ENCODE assay signal across 8 cellular contexts in genomic region chrX:54043696-54044125, GRCh38. TPM values are rescaled to one million over a fixed set of nuclear protein-coding genes. Genes with fewer than 3 reads are reported as not detected.
DNase-seq lines count a peak whose midpoint lies in the region; TF ChIP-seq lines count a peak whose summit lies in the region.

No MANE protein-coding gene starts in this region.

- H3K9me3 ChIP-seq in osteoblast (ENCODE audit: low read depth, low read length) = no peaks in the 10 kb centered on the region

- peaks cover 3% of the 10 kb centered on the region for H3K4me1 ChIP-seq in osteoblast (ENCODE audit: insufficient read depth, low read length)

- H3K4me3 ChIP-seq in H7 (ENCODE audit: insufficient read depth, low read depth, low read length) (peak overlapping the region; percentile 68), NB4 (ENCODE audit: low read depth, low read length) (peak overlapping the region; percentile 84), osteoblast (ENCODE audit: insufficient read depth, low read length) (peak overlapping the region; percentile 77)

- no peaks in the 10 kb centered on the region for H3K27me3 ChIP-seq in H7 (ENCODE audit: control insufficient read depth, insufficient read depth, low read length)
- no peaks in the 10 kb centered on the region for H3K27me3 ChIP-seq in osteoblast (ENCODE audit: insufficient read depth, low read length)

- no peak for TF ChIP-seq CTCF in NB4 (IDR thresholded peaks at IDR 0.05; ENCODE audit: low read depth, low read length)
- no peak for TF ChIP-seq CTCF in osteoblast (IDR thresholded peaks at IDR 0.05; ENCODE audit: extremely low read depth, low read depth, low read length)

- TF ChIP-seq POLR2A in NB4 (IDR thresholded peaks at IDR 0.05; ENCODE audit: extremely low read depth, insufficient read length) = no peak

- peak; percentile 6 for DNase-seq in NCI-H1694 treated with DMSO at 0.1 percent for 48 hours (lab: John Stamatoyannopoulos, UW)
- no peak for DNase-seq in NCI-H1694 (lab: John Stamatoyannopoulos, UW)
- DNase-seq in H7 = peak; percentile 73
- peak; percentile 58 for DNase-seq in NB4 (ENCODE audit: low read depth)
- peak; percentile 24 for DNase-seq in activated effector memory CD4-positive, alpha-beta T cell treated with Interleukin-2 at 50 U/mL for 16 hours
- DNase-seq in germinal center (ENCODE audit: low spot score) = peak; percentile 28
- peak; percentile 63 for DNase-seq in osteoblast (ENCODE audit: insufficient read length, low spot score, missing footprints)
- DNase-seq in H4 (ENCODE audit: low spot score) = no peak

- peak overlapping the region; percentile 87 for H3K4me2 ChIP-seq in osteoblast (ENCODE audit: insufficient read depth, low read length)

- peak overlapping the region; percentile 51 for H2AFZ ChIP-seq in osteoblast (ENCODE audit: low read length)

- H3K79me2 ChIP-seq in osteoblast (ENCODE audit: insufficient read depth, low read length) = peaks cover 8% of the 10 kb centered on the region

- H3K27ac ChIP-seq in osteoblast (ENCODE audit: low read depth, low read length) = peak overlapping the region; percentile 77

- H3K36me3 ChIP-seq in H7 (replicated peaks; ENCODE audit: control insufficient read depth, insufficient read depth, low read length) (no peaks in the 10 kb centered on the region), osteoblast (ENCODE audit: insufficient read depth, low read length) (peaks cover 9% of the 10 kb centered on the region)

- no peaks in the 10 kb centered on the region for H4K20me1 ChIP-seq in osteoblast (ENCODE audit: insufficient read depth, low read length)

RNA-seq across cellular contexts. Expression of gene PHF8, which starts 0.6 kb away (rescaled TPM):
- total RNA-seq in H7 (2014; rRNA removed; shearing (Covaris generic)) = 17.7 and 24.3 TPM in 2 replicates
- total RNA-seq in osteoblast = 18.1 and 22.4 TPM in 2 replicates
- total RNA-seq in H4 (2014; rRNA removed; shearing (Covaris generic)) = 7.6 and 10.6 TPM in 2 replicates

Comparison
In these comparisons a context has a peak if more than half of its experiments do, and no peak if none do; other contexts are left out.
1. DNase-seq: peak in NCI-H1694 treated with DMSO at 0.1 percent for 48 hours (single experiment), H7 (single experiment), NB4 (single experiment), activated effector memory CD4-positive, alpha-beta T cell treated with Interleukin-2 at 50 U/mL for 16 hours (single experiment), germinal center (single experiment) and osteoblast (single experiment); none in NCI-H1694 (single experiment) and H4 (single experiment).
2. Peak in every context shown above with its lines, with median percentiles within 50 percentile points of each other: H3K4me3 ChIP-seq.